In the genomic region with DNA sequence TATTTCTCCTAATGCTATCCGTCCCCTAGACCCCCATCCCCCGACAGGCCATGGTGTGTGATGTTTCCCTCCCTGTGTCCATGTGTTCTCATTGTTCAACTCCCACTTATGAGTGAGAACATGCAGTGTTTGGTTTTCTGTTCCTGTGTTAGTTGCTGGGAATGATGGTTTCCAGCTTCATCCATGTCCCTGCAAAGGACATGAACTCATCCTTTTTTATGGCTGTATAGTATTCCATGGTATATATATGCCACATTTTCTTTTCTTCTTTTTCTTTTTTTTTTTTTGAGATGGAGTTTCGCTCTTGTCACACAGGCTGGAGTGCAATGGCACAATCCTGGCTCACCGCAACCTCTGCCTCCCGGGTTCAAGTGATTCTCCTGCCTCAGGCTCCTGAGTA, we compare ENCODE assay signal across 13 cellular contexts. TPM values are rescaled to one million over a fixed set of nuclear protein-coding genes. Genes with fewer than 3 reads are reported as not detected.
"Had no signal": no experiment of that assay in that cellular context is flagged by ENCODE, and none has a peak within 500 bp of the region (broad histone marks: within the 10 kb centered on the region; RNA-seq: fewer than 3 reads in every experiment).

No MANE protein-coding gene starts in this region.

RNA-seq across cellular contexts. Expression of a gene that starts 9.2 kb away (rescaled TPM):
- total RNA-seq: stomach, subcutaneous adipose tissue, temporal lobe, testis, thoracic aorta, tibial nerve, transverse colon, upper lobe of right lung, ureter, urinary bladder, uterus, vagina had no signal
- polyA plus RNA-seq: stomach, thymus, urinary bladder had no signal
